ENCODE assay signal across 28 cellular contexts in the genomic region with DNA sequence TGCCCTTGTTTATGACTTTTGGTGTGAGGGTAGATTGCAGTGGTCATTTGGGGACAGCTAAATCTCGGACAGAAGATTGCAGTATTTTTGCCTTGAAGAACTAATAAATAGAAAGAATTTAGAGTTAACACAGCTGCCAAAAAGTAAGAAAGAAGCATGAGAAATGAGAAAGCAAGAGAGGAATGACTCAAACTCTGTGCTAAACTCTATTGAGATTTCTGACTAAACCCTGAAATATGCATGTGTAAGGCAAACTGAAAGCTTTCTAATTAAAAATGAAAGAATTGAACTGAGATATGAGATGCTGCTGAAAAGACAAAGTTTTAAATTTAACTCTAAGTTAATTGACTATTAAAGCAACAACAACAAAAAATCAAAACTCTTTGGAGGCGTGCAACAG.
DNase-seq lines count a peak whose midpoint lies in the region; ATAC-seq, FAIRE-seq and TF ChIP-seq lines count a peak whose summit lies in the region.
"Had no signal": no experiment of that assay in that cellular context is flagged by ENCODE, and none has a peak within 500 bp of the region (broad histone marks: within the 10 kb centered on the region; RNA-seq: fewer than 3 reads in every experiment).

No MANE protein-coding gene starts in this region.

- 25% methylated on average over 2 of the region's 2 CpGs for WGBS in HepG2 (ENCODE audit: low lambda C conversion rate)

- no peak for TF ChIP-seq EP300 in HepG2 (IDR thresholded peaks at IDR 0.05; ENCODE audit: low read depth in 2 of 2, low read length in 2 of 2)
- TF ChIP-seq EP300 in HepG2 (CRISPR knock-in tag; IDR thresholded peaks at IDR 0.05; ENCODE audit: borderline replicate concordance) = no peak

- H4K20me1 ChIP-seq in HepG2 (ENCODE audit: insufficient read depth, low read length) = no peaks in the 10 kb centered on the region
- H4K20me1 ChIP-seq: BLaER1 treated with 17β-estradiol and CSF1 and Interleukin-3, amounts not matched to agents 10 nM and 100 nM had no signal

- H3K36me3 ChIP-seq in adipocyte (ENCODE audit: control insufficient read depth, insufficient read depth, low read length, severe bottlenecking) (no peaks in the 10 kb centered on the region), HepG2 (replicated peaks in 1 of 2; ENCODE audit: control insufficient read depth in 1 of 2, insufficient read depth in 2 of 2, low read length in 2 of 2) (no peaks in the 10 kb centered on the region)
- H3K36me3 ChIP-seq: BLaER1 treated with 17β-estradiol and CSF1 and Interleukin-3, amounts not matched to agents 10 nM and 100 nM; prostate gland; stomach; tibial nerve had no signal

- peak; percentile 6 for DNase-seq in adipocyte (ENCODE audit: low read depth)
- DNase-seq in fibroblast of peridontal ligament (ENCODE audit: extremely low read depth) = peak; percentile 14
- DNase-seq in HepG2 (ENCODE audit: low spot score) = no peak
- no peak for DNase-seq in activated naive CD4-positive, alpha-beta T cell treated with anti-CD3 and anti-CD28 coated beads, Interleukin-2, amount 10 ng/mL, durations not matched to agents 7 days and 5 days
- no peak for DNase-seq in activated T-helper 1 cell treated with anti-CD3 and anti-CD28 coated beads, Interleukin-12 subunit alpha, Interleukin-12 subunit beta, Interleukin-2, Interleukin-4 antibody, amounts not matched to agents 30 ng/mL and 10 ng/mL and 1 ng/mL, durations not matched to agents 14 hours and 24 hours and 36 hours (ENCODE audit: low spot score)
- DNase-seq: activated CD4-positive, alpha-beta memory T cell treated with anti-CD3 and anti-CD28 coated beads for 36 hours; activated naive CD4-positive, alpha-beta T cell; activated T-cell treated with anti-CD3 and anti-CD28 coated beads, Interleukin-2, amount 50 U/mL, for 72 hours; DMS153; head of caudate nucleus; islet precursor cell; KG1; left ventricle myocardium superior; NCI-H1417; NCI-H2029; NCI-H524; SHP77; stimulated activated CD4-positive, alpha-beta T cell treated with anti-CD3 and anti-CD28 coated beads, Interleukin-4, amount 100 ng/mL, for 1 hour; stomach; T-helper 2 cell had no signal

- TF ChIP-seq POLR2A in HepG2 (IDR thresholded peaks at IDR 0.05; ENCODE audit: insufficient read depth in 1 of 2, low read depth in 2 of 2, low read length in 2 of 2) = no peak

- H3K9ac ChIP-seq in adipocyte (ENCODE audit: low read length) (no peak overlapping the region), HepG2 (ENCODE audit: insufficient read depth, low read depth, low read length) (no peak overlapping the region)
- H3K9ac ChIP-seq: BLaER1 treated with 17β-estradiol and CSF1 and Interleukin-3, amounts not matched to agents 10 nM and 100 nM had no signal

- no peak overlapping the region for H3K27ac ChIP-seq in HepG2 (ENCODE audit: extremely low read length, insufficient read depth, low read length)
- H3K27ac ChIP-seq: BLaER1 treated with 17β-estradiol and CSF1 and Interleukin-3, amounts not matched to agents 10 nM and 100 nM; prostate gland; stomach; tibial nerve had no signal

- H3K4me3 ChIP-seq in adipocyte (ENCODE audit: low read length) = peak overlapping the region; percentile 1
- no peak overlapping the region for H3K4me3 ChIP-seq in HepG2 (replicated peaks in 1 of 3; ENCODE audit: insufficient read depth in 1 of 3, low read depth in 2 of 3, low read length in 3 of 3)
- H3K4me3 ChIP-seq: BLaER1 treated with 17β-estradiol and CSF1 and Interleukin-3, amounts not matched to agents 10 nM and 100 nM; prostate gland; stomach; tibial nerve had no signal

- CTCF ChIA-PET in HepG2 (lab: Yijun Ruan, JAX; ENCODE audit: low intra/inter-chr PET ratio, low total read pairs) = no interaction called here
- CTCF ChIA-PET in activated naive CD4-positive, alpha-beta T cell treated with anti-CD3 and anti-CD28 coated beads, Interleukin-2, amount 10 ng/mL, durations not matched to agents 7 days and 5 days (lab: Charles Lee) = no interaction called here

- H3K4me2 ChIP-seq in HepG2 (ENCODE audit: low read depth, low read length) = no peak overlapping the region
- H3K4me2 ChIP-seq: BLaER1 treated with 17β-estradiol and CSF1 and Interleukin-3, amounts not matched to agents 10 nM and 100 nM had no signal

- H3K4me1 ChIP-seq in adipocyte (ENCODE audit: control insufficient read depth, insufficient read depth, low read length) = peaks cover 29% of the 10 kb centered on the region
- H3K4me1 ChIP-seq in HepG2 (ENCODE audit: insufficient read depth, low read length) = no peaks in the 10 kb centered on the region
- H3K4me1 ChIP-seq: BLaER1 treated with 17β-estradiol and CSF1 and Interleukin-3, amounts not matched to agents 10 nM and 100 nM; prostate gland; stomach; tibial nerve had no signal

- no peaks in the 10 kb centered on the region for H3K9me3 Mint-ChIP-seq in activated naive CD4-positive, alpha-beta T cell treated with anti-CD3 and anti-CD28 coated beads, Interleukin-2, amount 10 ng/mL, durations not matched to agents 7 days and 5 days
- H3K9me3 Mint-ChIP-seq in activated T-helper 1 cell treated with anti-CD3 and anti-CD28 coated beads, Interleukin-12 subunit alpha, Interleukin-12 subunit beta, Interleukin-2, Interleukin-4 antibody, amounts not matched to agents 30 ng/mL and 10 ng/mL and 1 ng/mL, durations not matched to agents 14 hours and 24 hours and 36 hours = no peaks in the 10 kb centered on the region
- H3K9me3 Mint-ChIP-seq: activated CD4-positive, alpha-beta memory T cell treated with anti-CD3 and anti-CD28 coated beads for 36 hours; activated T-cell treated with anti-CD3 and anti-CD28 coated beads, Interleukin-2, amount 50 U/mL, for 72 hours; brain had no signal

- ATAC-seq in HG03439 (IDR thresholded peaks at IDR 0.05; ENCODE audit: unreplicated experiment) = peak; percentile 81
- no peak for ATAC-seq in HepG2
- no peak for ATAC-seq in activated CD4-positive, CD25-positive, alpha-beta regulatory T cell treated with anti-CD3 and anti-CD28 coated beads, Interleukin-2, amount 50 U/mL, for 24 hours
- ATAC-seq: activated T-cell treated with anti-CD3 and anti-CD28 coated beads, Interleukin-2, amount 50 U/mL, for 72 hours; left ventricle myocardium superior; Panc1; sciatic nerve had no signal

- no peak overlapping the region for H2AFZ ChIP-seq in HepG2 (ENCODE audit: low read length)

- H3K36me3 Mint-ChIP-seq in activated naive CD4-positive, alpha-beta T cell treated with anti-CD3 and anti-CD28 coated beads, Interleukin-2, amount 10 ng/mL, durations not matched to agents 7 days and 5 days = no peaks in the 10 kb centered on the region
- H3K36me3 Mint-ChIP-seq in activated T-helper 1 cell treated with anti-CD3 and anti-CD28 coated beads, Interleukin-12 subunit alpha, Interleukin-12 subunit beta, Interleukin-2, Interleukin-4 antibody, amounts not matched to agents 30 ng/mL and 10 ng/mL and 1 ng/mL, durations not matched to agents 14 hours and 24 hours and 36 hours (ENCODE audit: low read depth) = no peaks in the 10 kb centered on the region
- H3K36me3 Mint-ChIP-seq: activated CD4-positive, alpha-beta memory T cell treated with anti-CD3 and anti-CD28 coated beads for 36 hours; brain had no signal

- no TSS peak for BruUV-seq in HepG2 (replicated peaks; lab: Mats Ljungman, UMichigan)

- H3K4me3 Mint-ChIP-seq in activated naive CD4-positive, alpha-beta T cell treated with anti-CD3 and anti-CD28 coated beads, Interleukin-2, amount 10 ng/mL, durations not matched to agents 7 days and 5 days = no peak overlapping the region
- no peak overlapping the region for H3K4me3 Mint-ChIP-seq in activated T-helper 1 cell treated with anti-CD3 and anti-CD28 coated beads, Interleukin-12 subunit alpha, Interleukin-12 subunit beta, Interleukin-2, Interleukin-4 antibody, amounts not matched to agents 30 ng/mL and 10 ng/mL and 1 ng/mL, durations not matched to agents 14 hours and 24 hours and 36 hours
- H3K4me3 Mint-ChIP-seq: activated CD4-positive, alpha-beta memory T cell treated with anti-CD3 and anti-CD28 coated beads for 36 hours; activated T-cell treated with anti-CD3 and anti-CD28 coated beads, Interleukin-2, amount 50 U/mL, for 72 hours had no signal

- TF ChIP-seq CTCF in HepG2 (CRISPR knock-in tag; IDR thresholded peaks at IDR 0.05) = no peak

- H3K27me3 ChIP-seq in adipocyte (replicated peaks; ENCODE audit: control insufficient read depth, insufficient read depth, low read length) (no peaks in the 10 kb centered on the region), HepG2 (ENCODE audit: control insufficient read depth in 1 of 2, insufficient read depth in 2 of 2, low read length in 2 of 2) (no peaks in the 10 kb centered on the region)
- H3K27me3 ChIP-seq: BLaER1 treated with 17β-estradiol and CSF1 and Interleukin-3, amounts not matched to agents 10 nM and 100 nM; stomach; tibial nerve had no signal

- H3K27me3 Mint-ChIP-seq in activated naive CD4-positive, alpha-beta T cell treated with anti-CD3 and anti-CD28 coated beads, Interleukin-2, amount 10 ng/mL, durations not matched to agents 7 days and 5 days = no peaks in the 10 kb centered on the region
- H3K27me3 Mint-ChIP-seq in activated T-helper 1 cell treated with anti-CD3 and anti-CD28 coated beads, Interleukin-12 subunit alpha, Interleukin-12 subunit beta, Interleukin-2, Interleukin-4 antibody, amounts not matched to agents 30 ng/mL and 10 ng/mL and 1 ng/mL, durations not matched to agents 14 hours and 24 hours and 36 hours (ENCODE audit: insufficient read depth) = no peaks in the 10 kb centered on the region
- H3K27me3 Mint-ChIP-seq: activated CD4-positive, alpha-beta memory T cell treated with anti-CD3 and anti-CD28 coated beads for 36 hours; brain had no signal

- POLR2A ChIA-PET in HepG2 (lab: Yijun Ruan, JAX) = no interaction called here

- H3K9me3 ChIP-seq in adipocyte (ENCODE audit: control insufficient read depth, low read length) = no peaks in the 10 kb centered on the region
- no peaks in the 10 kb centered on the region for H3K9me3 ChIP-seq in HepG2 (ENCODE audit: low read length)
- H3K9me3 ChIP-seq: BLaER1 treated with 17β-estradiol and CSF1 and Interleukin-3, amounts not matched to agents 10 nM and 100 nM; prostate gland; stomach; tibial nerve had no signal

- H3K4me1 Mint-ChIP-seq in activated naive CD4-positive, alpha-beta T cell treated with anti-CD3 and anti-CD28 coated beads, Interleukin-2, amount 10 ng/mL, durations not matched to agents 7 days and 5 days = no peaks in the 10 kb centered on the region
- H3K4me1 Mint-ChIP-seq in activated T-helper 1 cell treated with anti-CD3 and anti-CD28 coated beads, Interleukin-12 subunit alpha, Interleukin-12 subunit beta, Interleukin-2, Interleukin-4 antibody, amounts not matched to agents 30 ng/mL and 10 ng/mL and 1 ng/mL, durations not matched to agents 14 hours and 24 hours and 36 hours (ENCODE audit: low read depth) = no peaks in the 10 kb centered on the region
- H3K4me1 Mint-ChIP-seq: brain had no signal

- in situ Hi-C loops in HepG2 (cut with HindIII; ENCODE audit: extremely low pct_ligation_motif_present, low pct_unique_long_range_greater_than_20kb) = no loop called here

- no peaks in the 10 kb centered on the region for H3K79me2 ChIP-seq in HepG2 (ENCODE audit: insufficient read depth, low read length)

- H3K27ac Mint-ChIP-seq in activated naive CD4-positive, alpha-beta T cell treated with anti-CD3 and anti-CD28 coated beads, Interleukin-2, amount 10 ng/mL, durations not matched to agents 7 days and 5 days = no peak overlapping the region
- H3K27ac Mint-ChIP-seq in activated T-helper 1 cell treated with anti-CD3 and anti-CD28 coated beads, Interleukin-12 subunit alpha, Interleukin-12 subunit beta, Interleukin-2, Interleukin-4 antibody, amounts not matched to agents 30 ng/mL and 10 ng/mL and 1 ng/mL, durations not matched to agents 14 hours and 24 hours and 36 hours = no peak overlapping the region
- H3K27ac Mint-ChIP-seq: activated CD4-positive, alpha-beta memory T cell treated with anti-CD3 and anti-CD28 coated beads for 36 hours; activated T-cell treated with anti-CD3 and anti-CD28 coated beads, Interleukin-2, amount 50 U/mL, for 72 hours; brain had no signal

- FAIRE-seq in HepG2 (lab: Jason Lieb, UNC) = no peak

- TF ChIP-seq RAD21 in HepG2 (CRISPR knock-in tag; IDR thresholded peaks at IDR 0.05) = no peak

- intact Hi-C loops in HepG2 (cut with micrococcal nuclease; ENCODE audit: unreplicated experiment) = no loop called here
- intact Hi-C loops in activated T-helper 1 cell treated with anti-CD3 and anti-CD28 coated beads, Interleukin-12 subunit alpha, Interleukin-12 subunit beta, Interleukin-2, Interleukin-4 antibody, amounts not matched to agents 30 ng/mL and 10 ng/mL and 1 ng/mL, durations not matched to agents 14 hours and 24 hours and 36 hours (cut with micrococcal nuclease) = no loop called here

Comparison
In these comparisons a context has a peak if more than half of its experiments do, and no peak if none do; other contexts are left out.
1. DNase-seq: peak in adipocyte (single experiment) and fibroblast of peridontal ligament (single experiment); none in HepG2 (single experiment), activated naive CD4-positive, alpha-beta T cell treated with anti-CD3 and anti-CD28 coated beads, Interleukin-2, amount 10 ng/mL, durations not matched to agents 7 days and 5 days (single experiment) and activated T-helper 1 cell treated with anti-CD3 and anti-CD28 coated beads, Interleukin-12 subunit alpha, Interleukin-12 subunit beta, Interleukin-2, Interleukin-4 antibody, amounts not matched to agents 30 ng/mL and 10 ng/mL and 1 ng/mL, durations not matched to agents 14 hours and 24 hours and 36 hours (single experiment).